In the genomic region with DNA sequence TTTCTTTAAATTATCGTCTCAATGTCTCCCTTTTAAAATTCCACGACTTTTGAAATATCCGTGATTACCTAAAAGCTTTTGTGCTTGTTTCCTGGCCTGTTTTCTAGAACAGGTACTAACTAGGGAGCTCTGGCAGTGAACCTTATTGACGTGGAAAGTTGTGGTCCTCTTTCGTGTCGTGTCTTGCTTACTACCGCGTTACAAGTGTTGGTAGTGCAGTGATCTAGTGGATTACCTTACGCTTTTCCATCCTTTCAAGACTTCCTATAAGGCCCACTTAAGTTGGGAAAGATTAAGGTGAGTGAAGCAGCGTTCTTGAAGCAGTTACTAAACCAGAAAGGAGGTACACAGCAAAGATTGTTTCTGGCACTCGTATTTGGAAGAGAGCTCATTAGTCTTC, we compare ENCODE assay signal across 1 cellular context.
TF ChIP-seq lines count a peak whose summit lies in the region.

No MANE protein-coding gene starts in this region.

TF ChIP-seq in HepG2, 621 proteins besides CTCF, POLR2A, EP300 and RAD21:
- peak; percentile 20; the same call in 1 of the 2 replicates for TF ChIP-seq SAP130 (CRISPR knock-in tag; IDR thresholded peaks at IDR 0.05; ENCODE audit: low read depth)
- TF ChIP-seq, protein P1, sequence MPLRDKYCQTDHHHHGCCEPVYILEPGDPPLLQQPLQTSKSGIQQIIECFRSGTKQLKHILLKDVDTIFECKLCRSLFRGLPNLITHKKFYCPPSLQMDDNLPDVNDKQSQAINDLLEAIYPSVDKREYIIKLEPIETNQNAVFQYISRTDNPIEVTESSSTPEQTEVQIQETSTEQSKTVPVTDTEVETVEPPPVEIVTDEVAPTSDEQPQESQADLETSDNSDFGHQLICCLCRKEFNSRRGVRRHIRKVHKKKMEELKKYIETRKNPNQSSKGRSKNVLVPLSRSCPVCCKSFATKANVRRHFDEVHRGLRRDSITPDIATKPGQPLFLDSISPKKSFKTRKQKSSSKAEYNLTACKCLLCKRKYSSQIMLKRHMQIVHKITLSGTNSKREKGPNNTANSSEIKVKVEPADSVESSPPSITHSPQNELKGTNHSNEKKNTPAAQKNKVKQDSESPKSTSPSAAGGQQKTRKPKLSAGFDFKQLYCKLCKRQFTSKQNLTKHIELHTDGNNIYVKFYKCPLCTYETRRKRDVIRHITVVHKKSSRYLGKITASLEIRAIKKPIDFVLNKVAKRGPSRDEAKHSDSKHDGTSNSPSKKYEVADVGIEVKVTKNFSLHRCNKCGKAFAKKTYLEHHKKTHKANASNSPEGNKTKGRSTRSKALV (CRISPR knock-in tag; IDR thresholded peaks at IDR 0.05) = 0 out of 2 replicates have a peak, but pooled peaks have one; percentile 32
- TF ChIP-seq THAP11 (CRISPR knock-in tag; IDR thresholded peaks at IDR 0.05) = no peak
- TF ChIP-seq REL (CRISPR knock-in tag; conservative IDR thresholded peaks at IDR 0.05) = no peak
- no peak for TF ChIP-seq LCORL (IDR thresholded peaks at IDR 0.05)
- TF ChIP-seq LCORL (CRISPR knock-in tag; IDR thresholded peaks at IDR 0.05) = 0 out of 2 replicates have a peak, but pooled peaks have one; percentile 31
- 0 out of 2 replicates have a peak, but pooled peaks have one; percentile 52 for TF ChIP-seq MBD4 (IDR thresholded peaks at IDR 0.05; ENCODE audit: borderline replicate concordance, low read length)
- peak; percentile 36; the same call in 1 of the 2 replicates for TF ChIP-seq ZKSCAN8 (CRISPR knock-in tag; IDR thresholded peaks at IDR 0.05; ENCODE audit: borderline replicate concordance)
- 0 out of 2 replicates have a peak, but pooled peaks have one; percentile 31 for TF ChIP-seq SMAD9 (CRISPR knock-in tag; IDR thresholded peaks at IDR 0.05)
